In genomic region chr2:212609499-212609898, GRCh38 we compare ENCODE assay signal across 29 cellular contexts.
"Had no signal": no experiment of that assay in that cellular context is flagged by ENCODE, and none has a peak within 500 bp of the region (broad histone marks: within the 10 kb centered on the region; RNA-seq: fewer than 3 reads in every experiment).

No MANE protein-coding gene starts in this region.

- DNase-seq: activated CD4-positive, alpha-beta memory T cell treated with anti-CD3 and anti-CD28 coated beads for 36 hours; activated CD4-positive, alpha-beta T cell treated with anti-CD3 and anti-CD28 coated beads for 36 hours; activated CD4-positive, alpha-beta T cell treated with anti-CD3 and anti-CD28 coated beads, Interleukin-2, amount 10 ng/mL, durations not matched to agents 24 days and 14 days; activated CD4-positive, CD25-positive, alpha-beta regulatory T cell; activated CD4-positive, CD25-positive, alpha-beta regulatory T cell treated with anti-CD3 and anti-CD28 coated beads, Interleukin-2, amount 50 U/mL, for 72 hours; activated CD8-positive, alpha-beta memory T cell treated with anti-CD3 and anti-CD28 coated beads, Interleukin-2, amount 10 ng/mL, durations not matched to agents 7 days and 5 days; activated CD8-positive, alpha-beta memory T cell treated with anti-CD3 and anti-CD28 coated beads, Interleukin-2, amount 50 U/mL, for 4 hours; activated CD8-positive, alpha-beta T cell treated with anti-CD3 and anti-CD28 coated beads, Interleukin-2, amount 10 ng/mL, durations not matched to agents 7 days and 5 days; activated effector memory CD4-positive, alpha-beta T cell treated with anti-CD3 and anti-CD28 coated beads, Interleukin-2, amount 50 U/mL, for 16 hours; activated naive CD4-positive, alpha-beta T cell treated with anti-CD3 and anti-CD28 coated beads for 36 hours; activated naive CD8-positive, alpha-beta T cell treated with anti-CD3 and anti-CD28 coated beads for 36 hours; activated naive CD8-positive, alpha-beta T cell treated with anti-CD3 and anti-CD28 coated beads, Interleukin-2, amount 50 U/mL, for 24 hours; activated T-cell treated with anti-CD3 and anti-CD28 coated beads, Interleukin-2, amount 50 U/mL, for 1 hour; activated T-cell treated with anti-CD3 and anti-CD28 coated beads, Interleukin-2, amount 50 U/mL, for 48 hours; adrenal gland; amygdala; aorta; body of pancreas; caudate nucleus; cerebellar nuclear complex; dorsolateral prefrontal cortex; effector memory CD4-positive, alpha-beta T cell; endodermal cell; foreskin keratinocyte; gastrocnemius medialis; glutamatergic neuron; heart left ventricle; T-helper 17 cell; T1000 had no signal
